9 cellular contexts compared by ENCODE assay signal in the genomic region with DNA sequence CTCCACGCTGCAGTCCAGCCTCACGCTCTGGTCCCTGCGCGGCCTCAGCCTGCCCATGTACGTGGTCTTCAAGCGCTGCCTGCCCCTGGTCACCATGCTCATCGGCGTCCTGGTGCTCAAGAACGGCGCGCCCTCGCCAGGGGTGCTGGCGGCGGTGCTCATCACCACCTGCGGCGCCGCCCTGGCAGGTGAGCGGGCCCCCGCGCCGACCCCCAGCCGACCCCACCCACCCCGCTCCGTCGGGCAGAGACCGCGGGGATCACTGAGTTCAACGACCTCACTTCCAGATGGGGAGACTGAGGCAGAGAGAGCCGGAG. TPM values are rescaled to one million over a fixed set of nuclear protein-coding genes. Genes with fewer than 3 reads are reported as not detected.
DNase-seq lines count a peak whose midpoint lies in the region; ATAC-seq and TF ChIP-seq lines count a peak whose summit lies in the region.
"Had no signal": no experiment of that assay in that cellular context is flagged by ENCODE, and none has a peak within 500 bp of the region (broad histone marks: within the 10 kb centered on the region; RNA-seq: fewer than 3 reads in every experiment).

No MANE protein-coding gene starts in this region.

- peaks cover 64% of the 10 kb centered on the region for H3K27me3 Mint-ChIP-seq in activated CD8-positive, alpha-beta memory T cell treated with anti-CD3 and anti-CD28 coated beads, Interleukin-2, amount 10 ng/mL, durations not matched to agents 7 days and 5 days
- H3K27me3 Mint-ChIP-seq in immature natural killer cell (ENCODE audit: low read depth in 3 of 3) = peaks cover 18 to 39% (median 20%) of the 10 kb centered on the region in 3 donors

- H3K27me3 ChIP-seq in suprapubic skin = peaks cover 48% of the 10 kb centered on the region

- no peak for DNase-seq in activated CD8-positive, alpha-beta memory T cell treated with anti-CD3 and anti-CD28 coated beads, Interleukin-2, amount 10 ng/mL, durations not matched to agents 7 days and 5 days
- DNase-seq in activated CD8-positive, alpha-beta memory T cell treated with anti-CD3 and anti-CD28 coated beads, Interleukin-2, amount 50 U/mL, for 48 hours = no peak
- DNase-seq in activated naive CD4-positive, alpha-beta T cell treated with anti-CD3 and anti-CD28 coated beads, Interleukin-2, amount 50 U/mL, for 16 hours = peak; percentile 13
- DNase-seq in immature natural killer cell = no peak
- no peak for DNase-seq in suprapubic skin (ENCODE audit: low spot score in 2 of 2)
- DNase-seq in EL = no peak
- no peak for DNase-seq in NCI-H1694 (lab: John Stamatoyannopoulos, UW)
- no peak for DNase-seq in NOMO-1 treated with dmso at 0.1 percent for 144 hours (lab: John Stamatoyannopoulos, UW; ENCODE audit: unreplicated experiment)
- DNase-seq: activated effector memory CD4-positive, alpha-beta T cell treated with Interleukin-2 at 50 U/mL for 16 hours had no signal

- no peaks in the 10 kb centered on the region for H3K9me3 Mint-ChIP-seq in activated CD8-positive, alpha-beta memory T cell treated with anti-CD3 and anti-CD28 coated beads, Interleukin-2, amount 10 ng/mL, durations not matched to agents 7 days and 5 days (ENCODE audit: low read depth)
- H3K9me3 Mint-ChIP-seq in immature natural killer cell = no peaks in the 10 kb centered on the region

- CTCF ChIA-PET in activated CD8-positive, alpha-beta memory T cell treated with anti-CD3 and anti-CD28 coated beads, Interleukin-2, amount 10 ng/mL, durations not matched to agents 7 days and 5 days (lab: Charles Lee) = interaction anchor here (0.6 to 2.1 kb wide), 4 partner anchors 77 to 415 kb away, joined by 3 to 9 read pairs (median 4); no protein-coding TSS in a partner anchor

- H3K9me3 ChIP-seq in suprapubic skin = no peaks in the 10 kb centered on the region

- H3K27ac Mint-ChIP-seq in activated CD8-positive, alpha-beta memory T cell treated with anti-CD3 and anti-CD28 coated beads, Interleukin-2, amount 10 ng/mL, durations not matched to agents 7 days and 5 days = no peak overlapping the region
- no peak overlapping the region for H3K27ac Mint-ChIP-seq in immature natural killer cell

- H3K4me3 Mint-ChIP-seq in activated CD8-positive, alpha-beta memory T cell treated with anti-CD3 and anti-CD28 coated beads, Interleukin-2, amount 10 ng/mL, durations not matched to agents 7 days and 5 days = peak overlapping the region; percentile 73
- peak overlapping the region; percentile 68 to 88 (median 83) for H3K4me3 Mint-ChIP-seq in immature natural killer cell

- no peak for TF ChIP-seq POLR2A in suprapubic skin (IDR thresholded peaks at IDR 0.05)

- peak overlapping the region; percentile 61 for H3K4me3 ChIP-seq in suprapubic skin

- no peak for TF ChIP-seq EP300 in suprapubic skin (IDR thresholded peaks at IDR 0.05)

- H3K36me3 Mint-ChIP-seq in activated CD8-positive, alpha-beta memory T cell treated with anti-CD3 and anti-CD28 coated beads, Interleukin-2, amount 10 ng/mL, durations not matched to agents 7 days and 5 days = no peaks in the 10 kb centered on the region
- H3K36me3 Mint-ChIP-seq in immature natural killer cell = peaks cover 0 to 3% (median 0%) of the 10 kb centered on the region in 3 donors

- H3K36me3 ChIP-seq in suprapubic skin = no peaks in the 10 kb centered on the region

- no peak for TF ChIP-seq CTCF in suprapubic skin (IDR thresholded peaks at IDR 0.05)

- peaks cover 26% of the 10 kb centered on the region for H3K4me1 Mint-ChIP-seq in activated CD8-positive, alpha-beta memory T cell treated with anti-CD3 and anti-CD28 coated beads, Interleukin-2, amount 10 ng/mL, durations not matched to agents 7 days and 5 days
- H3K4me1 Mint-ChIP-seq in immature natural killer cell = peaks cover 18 to 24% of the 10 kb centered on the region in 2 donors

- H3K27ac ChIP-seq in suprapubic skin = no peak overlapping the region

- WGBS in suprapubic skin = 0% methylated on average over 21 of the region's 29 CpGs

- peak; percentile 17 for ATAC-seq in activated CD8-positive, alpha-beta memory T cell treated with anti-CD3 and anti-CD28 coated beads, Interleukin-2, amount 10 ng/mL, durations not matched to agents 7 days and 5 days

- H3K4me1 ChIP-seq in suprapubic skin = peaks cover 34% of the 10 kb centered on the region

RNA-seq across cellular contexts. Expression of a gene that starts 0.5 kb away (rescaled TPM):
- total RNA-seq in activated CD8-positive, alpha-beta memory T cell treated with anti-CD3 and anti-CD28 coated beads, Interleukin-2, amount 10 ng/mL, durations not matched to agents 7 days and 5 days = not detected
- polyA plus RNA-seq in immature natural killer cell = under 1 TPM in 1 of 3 donors, not detected in 2; 0.10 TPM
- total RNA-seq in suprapubic skin = under 1 TPM in 1 of 4 donors, not detected in 3; 0.18 TPM
